26 cellular contexts compared by ENCODE assay signal in genomic region chr14:51917186-51917585, GRCh38. TPM values are rescaled to one million over a fixed set of nuclear protein-coding genes. Genes with fewer than 3 reads are reported as not detected.
A peak's percentile ranks its signal among the peaks of the same experiment; 100 is the strongest.
DNase-seq lines count a peak whose midpoint lies in the region; ATAC-seq and TF ChIP-seq lines count a peak whose summit lies in the region.
"Had no signal": no experiment of that assay in that cellular context is flagged by ENCODE, and none has a peak within 500 bp of the region (broad histone marks: within the 10 kb centered on the region; RNA-seq: fewer than 3 reads in every experiment).

No MANE protein-coding gene starts in this region.

- no peak overlapping the region for H4K8ac ChIP-seq in neuronal stem cell (ENCODE audit: low read depth, low read length)

- no peak overlapping the region for H2AK5ac ChIP-seq in neuronal stem cell (ENCODE audit: low read depth, low read length)

- DNase-seq in AG10803 (ENCODE audit: low read depth) (peak; percentile 4), Karpas-422 (no peak), heart left ventricle (peak in 3 of 5 donors; percentile 18 to 36 (median 35)), osteoblast (ENCODE audit: insufficient read length, low spot score, missing footprints) (no peak), neuronal stem cell (ENCODE audit: low spot score) (no peak), prostate gland (ENCODE audit: low spot score) (no peak)
- no peak for DNase-seq in NK-92 treated with Interleukin-12 subunit alpha and Interleukin-12 subunit beta, amount 100 ng/mL, for 24 hours (lab: John Stamatoyannopoulos, UW)
- DNase-seq: activated CD4-positive, alpha-beta T cell treated with anti-CD3 and anti-CD28 coated beads for 1 hour; activated CD8-positive, alpha-beta memory T cell treated with anti-CD3 and anti-CD28 coated beads for 24 hours; activated naive CD4-positive, alpha-beta T cell treated with anti-CD3 and anti-CD28 coated beads, Interleukin-2, amount 50 U/mL, for 16 hours; activated T-cell treated with anti-CD3 and anti-CD28 coated beads, Interleukin-2, amount 50 U/mL, for 48 hours; DMS 273 treated with DMSO at 0.1 percent for 48 hours; foreskin fibroblast; H7; left lung; NCI-H524; small intestine; stimulated activated CD4-positive, alpha-beta T cell treated with anti-CD3 and anti-CD28 coated beads, Interleukin-1b, Interleukin-23, amount 100 ng/mL, for 48 hours; T-helper 1 cell had no signal

- no peak overlapping the region for H2BK5ac ChIP-seq in neuronal stem cell (ENCODE audit: low read length)

- TF ChIP-seq POLR2A in heart left ventricle (IDR thresholded peaks at IDR 0.05) (no peak), prostate gland (IDR thresholded peaks at IDR 0.05) (no peak)

- intact Hi-C loops in heart left ventricle (cut with DNase I), result no loop called here
- intact Hi-C loops in prostate gland (cut with DNase I), result no loop called here

- H3K23ac ChIP-seq in neuronal stem cell (ENCODE audit: low read depth, low read length, poor library complexity), result no peak overlapping the region

- H2BK12ac ChIP-seq in neuronal stem cell (ENCODE audit: low read length), result no peak overlapping the region

- TF ChIP-seq CTCF in AG10803 (conservative IDR thresholded peaks at IDR 0.05; ENCODE audit: low read length) (no peak), heart left ventricle (IDR thresholded peaks at IDR 0.05) (no peak), osteoblast (IDR thresholded peaks at IDR 0.05; ENCODE audit: extremely low read depth, low read depth, low read length) (no peak), prostate gland (IDR thresholded peaks at IDR 0.05) (no peak)

- H3K18ac ChIP-seq in neuronal stem cell (ENCODE audit: low read length), result no peak overlapping the region

- H3K4me1 ChIP-seq in Karpas-422 (ENCODE audit: low read length) (peaks cover 63% of the 10 kb centered on the region), heart left ventricle (peaks cover 0 to 21% (median 6%) of the 10 kb centered on the region in 12 donors), osteoblast (ENCODE audit: insufficient read depth, low read length) (no peaks in the 10 kb centered on the region), neuronal stem cell (ENCODE audit: control insufficient read depth in 2 of 2, insufficient read depth in 1 of 2, low read depth in 1 of 2, low read length in 2 of 2) (peaks cover under 1 to 6% of the 10 kb centered on the region in 2 donors), prostate gland (replicated peaks) (no peaks in the 10 kb centered on the region)
- H3K4me1 ChIP-seq: left lung, SJSA1, suprapubic skin had no signal

- 72 to 76% (median 73%) methylated on average over 6 of the region's 6 CpGs for WGBS in heart left ventricle, 4 donors
- WGBS in neuronal stem cell (ENCODE audit: extremely low coverage in 2 of 2, insufficient read length in 2 of 2, insufficient replicate concordance in 1 of 2), 2 donors, result no CpG with 5 or more reads among the region's 6 CpGs
- 89% methylated on average over 6 of the region's 6 CpGs for WGBS in prostate gland

- H4K20me1 ChIP-seq in Karpas-422 (ENCODE audit: insufficient read depth, low read depth, low read length), result peaks cover 13% of the 10 kb centered on the region
- H4K20me1 ChIP-seq in osteoblast (ENCODE audit: insufficient read depth, low read length), result no peaks in the 10 kb centered on the region

- H3K4me3 ChIP-seq in AG10803 (ENCODE audit: low read length) (no peak overlapping the region), Karpas-422 (ENCODE audit: low read length) (no peak overlapping the region), heart left ventricle (no peak overlapping the region), osteoblast (ENCODE audit: insufficient read depth, low read length) (no peak overlapping the region), neuronal stem cell (ENCODE audit: low read length in 2 of 2) (no peak overlapping the region), prostate gland (no peak overlapping the region)
- H3K4me3 ChIP-seq: hepatocyte, left lung, neural progenitor cell, SJSA1, suprapubic skin had no signal

- H3K27me3 ChIP-seq in Karpas-422 (ENCODE audit: low read length) (no peaks in the 10 kb centered on the region), heart left ventricle (no peaks in the 10 kb centered on the region), osteoblast (ENCODE audit: insufficient read depth, low read length) (no peaks in the 10 kb centered on the region), neuronal stem cell (ENCODE audit: control insufficient read depth in 3 of 3, insufficient read depth in 3 of 3, low read depth in 1 of 3, low read length in 3 of 3) (no peaks in the 10 kb centered on the region), prostate gland (replicated peaks; ENCODE audit: insufficient read depth) (no peaks in the 10 kb centered on the region)
- H3K27me3 ChIP-seq: hepatocyte, left lung, neural progenitor cell, SJSA1, suprapubic skin had no signal

- no peaks in the 10 kb centered on the region for H3K9me3 ChIP-seq in Karpas-422 (ENCODE audit: low read length)
- H3K9me3 ChIP-seq in heart left ventricle, result no peaks in the 10 kb centered on the region
- no peaks in the 10 kb centered on the region for H3K9me3 ChIP-seq in osteoblast (ENCODE audit: low read depth, low read length)
- peaks cover 0 to 2% of the 10 kb centered on the region in 2 donors for H3K9me3 ChIP-seq in neuronal stem cell (replicated peaks in 1 of 2; ENCODE audit: control insufficient read depth in 2 of 2, insufficient read depth in 1 of 2, low read depth in 1 of 2, low read length in 2 of 2)
- no peaks in the 10 kb centered on the region for H3K9me3 ChIP-seq in prostate gland
- H3K9me3 ChIP-seq: left lung, SJSA1, suprapubic skin had no signal

- H3K79me2 ChIP-seq in Karpas-422 (ENCODE audit: low read length), result peaks cover 96% of the 10 kb centered on the region
- H3K79me2 ChIP-seq in osteoblast (ENCODE audit: insufficient read depth, low read length), result no peaks in the 10 kb centered on the region
- H3K79me2 ChIP-seq: hepatocyte had no signal

- 0 out of 2 replicates have a peak overlapping the region, but pooled peaks have one; percentile 1 for H3K27ac ChIP-seq in Karpas-422 (ENCODE audit: low read length)
- peak overlapping the region in 7 of 12 donors; percentile 15 to 53 (median 38) for H3K27ac ChIP-seq in heart left ventricle
- H3K27ac ChIP-seq in osteoblast (ENCODE audit: low read depth, low read length), result no peak overlapping the region
- no peak overlapping the region for H3K27ac ChIP-seq in neuronal stem cell (replicated peaks; ENCODE audit: low read length)
- H3K27ac ChIP-seq in prostate gland, result no peak overlapping the region
- H3K27ac ChIP-seq: C4-2B, hepatocyte, KMS-11, left lung, neural progenitor cell, SJSA1, suprapubic skin had no signal

- H3K9me2 ChIP-seq in Karpas-422 (replicated peaks; ENCODE audit: insufficient read depth, low read length), result no peaks in the 10 kb centered on the region

- H3K36me3 ChIP-seq in Karpas-422 (ENCODE audit: insufficient read depth, low read length) (peaks cover 19% of the 10 kb centered on the region; the same call in 1 of the 2 replicates), heart left ventricle (peaks cover 0 to 7% (median 0%) of the 10 kb centered on the region in 9 donors), osteoblast (ENCODE audit: insufficient read depth, low read length) (no peaks in the 10 kb centered on the region), neuronal stem cell (replicated peaks in 1 of 2; ENCODE audit: control insufficient read depth in 2 of 2, insufficient read depth in 2 of 2, low read length in 2 of 2) (peaks cover 0 to 33% of the 10 kb centered on the region in 2 donors), prostate gland (no peaks in the 10 kb centered on the region)
- H3K36me3 ChIP-seq: left lung, neural progenitor cell, SJSA1, suprapubic skin had no signal

- H2BK120ac ChIP-seq in neuronal stem cell (ENCODE audit: low read depth, low read length), result no peak overlapping the region

- no peak overlapping the region for H4K91ac ChIP-seq in neuronal stem cell (ENCODE audit: low read depth, low read length, poor library complexity)

- ATAC-seq in heart left ventricle, result peak in 3 of 4 donors; percentile 33 to 71 (median 69)
- no peak for ATAC-seq in HG02885 (IDR thresholded peaks at IDR 0.05; ENCODE audit: poor library complexity, unreplicated experiment)
- ATAC-seq: left lung had no signal

- no peaks in the 10 kb centered on the region for H3K79me1 ChIP-seq in neuronal stem cell (ENCODE audit: low read depth, low read length)

- no peak overlapping the region for H3K14ac ChIP-seq in neuronal stem cell (ENCODE audit: low read length)

- H2BK15ac ChIP-seq in neuronal stem cell (ENCODE audit: low read length), result no peak overlapping the region

- H2AFZ ChIP-seq in Karpas-422 (ENCODE audit: low read length), result no peak overlapping the region
- peak overlapping the region; percentile 4 for H2AFZ ChIP-seq in osteoblast (ENCODE audit: low read length)
- no peak overlapping the region for H2AFZ ChIP-seq in neuronal stem cell (ENCODE audit: low read length)
- H2AFZ ChIP-seq: hepatocyte, neural progenitor cell had no signal

- H3K4me2 ChIP-seq in Karpas-422 (ENCODE audit: low read depth, low read length, poor library complexity, severe bottlenecking) (no peak overlapping the region), osteoblast (ENCODE audit: insufficient read depth, low read length) (no peak overlapping the region), neuronal stem cell (ENCODE audit: insufficient read depth, low read length, poor library complexity, severe bottlenecking) (no peak overlapping the region)
- H3K4me2 ChIP-seq: hepatocyte, KMS-11, neural progenitor cell had no signal

- no peak overlapping the region for H3K4ac ChIP-seq in neuronal stem cell (ENCODE audit: low read length)

- H3K9ac ChIP-seq in Karpas-422 (ENCODE audit: low read length), result no peak overlapping the region
- H3K9ac ChIP-seq in neuronal stem cell (ENCODE audit: low read depth, low read length, poor library complexity), result no peak overlapping the region
- H3K9ac ChIP-seq: KMS-11, neural progenitor cell had no signal

RNA-seq across cellular contexts. Expression of gene GNG2, which starts 56.8 kb away (rescaled TPM):
- 212 and 351 TPM in 2 replicates for total RNA-seq in Karpas-422 (2014; rRNA removed; shearing (Covaris generic); ENCODE audit: low replicate concordance)
- 10 to 100 TPM in 2 of 9 donors, 1 to 10 TPM in 7; 3.3 to 29.2 (median 7.8) TPM for total RNA-seq in heart left ventricle
- 1 to 10 TPM; 3.1 to 3.7 TPM for polyA plus RNA-seq in heart left ventricle
- 7.4 and 9.8 TPM in 2 replicates for total RNA-seq in osteoblast
- 37.4 TPM for polyA plus RNA-seq in neuronal stem cell (2013, experiment 1 of 2)
- 39.0 TPM for polyA plus RNA-seq in neuronal stem cell (2013, experiment 2 of 2)
- 100 to 1,000 TPM in 1 of 2 donors, 1 to 10 TPM in 1; 2.7 to 120 TPM for total RNA-seq in prostate gland

Comparison
In these comparisons a context has a peak if more than half of its experiments do, and no peak if none do; other contexts are left out.
1. DNase-seq: peak in AG10803 (single experiment) and heart left ventricle (3 of 5); none in Karpas-422 (single experiment), osteoblast (single experiment), NK-92 treated with Interleukin-12 subunit alpha and Interleukin-12 subunit beta, amount 100 ng/mL, for 24 hours (single experiment), neuronal stem cell (single experiment) and prostate gland (single experiment).
2. H3K27ac ChIP-seq: peak in Karpas-422 (single experiment) and heart left ventricle (7 of 12); none in osteoblast (single experiment), neuronal stem cell (single experiment) and prostate gland (0 of 2).